Comparison of ENCODE assay signal across 1 cellular context in genomic region chr2:197502201-197502600, GRCh38.
TF ChIP-seq lines count a peak whose summit lies in the region.

No MANE protein-coding gene starts in this region.

TF ChIP-seq in GM12878, 131 proteins besides CTCF, POLR2A, EP300 and RAD21:
- TF ChIP-seq PRDM15 (CRISPR knock-in tag; IDR thresholded peaks at IDR 0.05) (0 out of 2 replicates have a peak, but pooled peaks have one; percentile 13), TCF12 (IDR thresholded peaks at IDR 0.05; ENCODE audit: low read depth, low read length) (no peak), MAX (IDR thresholded peaks at IDR 0.05; ENCODE audit: low read depth, low read length) (no peak), RELB (IDR thresholded peaks at IDR 0.05; ENCODE audit: low read depth) (no peak)
